ENCODE assay signal across 1 cellular context in genomic region chr10:44967596-44967995, GRCh38.
TF ChIP-seq lines count a peak whose summit lies in the region.

No MANE protein-coding gene starts in this region.

TF ChIP-seq in GM23338, 12 proteins besides CTCF, POLR2A, EP300 and RAD21 (continued from another document):
- TF ChIP-seq, protein P1, sequence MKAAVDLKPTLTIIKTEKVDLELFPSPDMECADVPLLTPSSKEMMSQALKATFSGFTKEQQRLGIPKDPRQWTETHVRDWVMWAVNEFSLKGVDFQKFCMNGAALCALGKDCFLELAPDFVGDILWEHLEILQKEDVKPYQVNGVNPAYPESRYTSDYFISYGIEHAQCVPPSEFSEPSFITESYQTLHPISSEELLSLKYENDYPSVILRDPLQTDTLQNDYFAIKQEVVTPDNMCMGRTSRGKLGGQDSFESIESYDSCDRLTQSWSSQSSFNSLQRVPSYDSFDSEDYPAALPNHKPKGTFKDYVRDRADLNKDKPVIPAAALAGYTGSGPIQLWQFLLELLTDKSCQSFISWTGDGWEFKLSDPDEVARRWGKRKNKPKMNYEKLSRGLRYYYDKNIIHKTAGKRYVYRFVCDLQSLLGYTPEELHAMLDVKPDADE (IDR thresholded peaks at IDR 0.05), result no peak
- TF ChIP-seq EZH2phosphoT487 (IDR thresholded peaks at IDR 0.05; ENCODE audit: unreplicated experiment) (no peak), CREB1 (CRISPR knock-in tag; IDR thresholded peaks at IDR 0.05; ENCODE audit: low read depth) (no peak), POLR2AphosphoS5 (IDR thresholded peaks at IDR 0.05; ENCODE audit: low read depth) (no peak), ZNF114 (CRISPR knock-in tag; IDR thresholded peaks at IDR 0.05) (no peak), STAT1 (IDR thresholded peaks at IDR 0.05; ENCODE audit: unreplicated experiment) (no peak), ZNF331 (CRISPR knock-in tag; IDR thresholded peaks at IDR 0.05; ENCODE audit: low read depth) (no peak), ZNF462 (CRISPR knock-in tag; IDR thresholded peaks at IDR 0.05) (no peak), JUNB (IDR thresholded peaks at IDR 0.05; ENCODE audit: unreplicated experiment) (no peak)
- TF ChIP-seq, protein P2, sequence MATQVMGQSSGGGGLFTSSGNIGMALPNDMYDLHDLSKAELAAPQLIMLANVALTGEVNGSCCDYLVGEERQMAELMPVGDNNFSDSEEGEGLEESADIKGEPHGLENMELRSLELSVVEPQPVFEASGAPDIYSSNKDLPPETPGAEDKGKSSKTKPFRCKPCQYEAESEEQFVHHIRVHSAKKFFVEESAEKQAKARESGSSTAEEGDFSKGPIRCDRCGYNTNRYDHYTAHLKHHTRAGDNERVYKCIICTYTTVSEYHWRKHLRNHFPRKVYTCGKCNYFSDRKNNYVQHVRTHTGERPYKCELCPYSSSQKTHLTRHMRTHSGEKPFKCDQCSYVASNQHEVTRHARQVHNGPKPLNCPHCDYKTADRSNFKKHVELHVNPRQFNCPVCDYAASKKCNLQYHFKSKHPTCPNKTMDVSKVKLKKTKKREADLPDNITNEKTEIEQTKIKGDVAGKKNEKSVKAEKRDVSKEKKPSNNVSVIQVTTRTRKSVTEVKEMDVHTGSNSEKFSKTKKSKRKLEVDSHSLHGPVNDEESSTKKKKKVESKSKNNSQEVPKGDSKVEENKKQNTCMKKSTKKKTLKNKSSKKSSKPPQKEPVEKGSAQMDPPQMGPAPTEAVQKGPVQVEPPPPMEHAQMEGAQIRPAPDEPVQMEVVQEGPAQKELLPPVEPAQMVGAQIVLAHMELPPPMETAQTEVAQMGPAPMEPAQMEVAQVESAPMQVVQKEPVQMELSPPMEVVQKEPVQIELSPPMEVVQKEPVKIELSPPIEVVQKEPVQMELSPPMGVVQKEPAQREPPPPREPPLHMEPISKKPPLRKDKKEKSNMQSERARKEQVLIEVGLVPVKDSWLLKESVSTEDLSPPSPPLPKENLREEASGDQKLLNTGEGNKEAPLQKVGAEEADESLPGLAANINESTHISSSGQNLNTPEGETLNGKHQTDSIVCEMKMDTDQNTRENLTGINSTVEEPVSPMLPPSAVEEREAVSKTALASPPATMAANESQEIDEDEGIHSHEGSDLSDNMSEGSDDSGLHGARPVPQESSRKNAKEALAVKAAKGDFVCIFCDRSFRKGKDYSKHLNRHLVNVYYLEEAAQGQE (IDR thresholded peaks at IDR 0.05; ENCODE audit: unreplicated experiment), result no peak
TF ChIP-seq in GM23338: peak in this region for 0.
